ENCODE assay signal across 8 cellular contexts in genomic region chr5:119302916-119303897, GRCh38. TPM values are rescaled to one million over a fixed set of nuclear protein-coding genes. Genes with fewer than 3 reads are reported as not detected.
DNase-seq lines count a peak whose midpoint lies in the region; ATAC-seq and TF ChIP-seq lines count a peak whose summit lies in the region.

No MANE protein-coding gene starts in this region.

- H2AFZ ChIP-seq in ACC112 (ENCODE audit: low read length, unreplicated experiment) (no peak overlapping the region), GM23248 (no peak overlapping the region)

- TF ChIP-seq CTCF in WTC11 (IDR thresholded peaks at IDR 0.05) (no peak), tibial artery (IDR thresholded peaks at IDR 0.05) (no peak), GM10248 (IDR thresholded peaks at IDR 0.05; ENCODE audit: control extremely low read depth, extremely low read depth, low read depth, missing control alignments) (no peak)

- no peak overlapping the region for H3K4me3 Mint-ChIP-seq in WTC11

- H3K27ac ChIP-seq in ACC112 (ENCODE audit: low read depth, low read length) (peak overlapping the region; percentile 82), GM23248 (peak overlapping the region; percentile 81), tibial artery (peak overlapping the region; percentile 36 to 62)

- H3K9ac ChIP-seq in GM23248 = peak overlapping the region; percentile 51

- H3K4me1 ChIP-seq in ACC112 (ENCODE audit: control insufficient read depth, insufficient read depth, low read length, unreplicated experiment) = peaks cover 43% of the 10 kb centered on the region
- H3K4me1 ChIP-seq in GM23248 (ENCODE audit: insufficient read depth) = peaks cover 38% of the 10 kb centered on the region
- H3K4me1 ChIP-seq in tibial artery = peaks cover 5 to 55% (median 14%) of the 10 kb centered on the region in 4 donors

- peaks cover 28% of the 10 kb centered on the region for H3K36me3 Mint-ChIP-seq in WTC11

- POLR2A ChIA-PET in WTC11 (lab: Charles Lee) = interaction anchor here (0.6 kb wide), 1 partner anchor 21 kb away, joined by 3 read pairs; no protein-coding TSS in a partner anchor
- POLR2A ChIA-PET in GM10248 (lab: Yijun Ruan, JAX) = no interaction called here

- H3K27me3 Mint-ChIP-seq in WTC11 (ENCODE audit: low read depth) = no peaks in the 10 kb centered on the region

- peaks cover 34% of the 10 kb centered on the region for H3F3A ChIP-seq in GM23248 (ENCODE audit: insufficient read depth)

- H3K4me2 ChIP-seq in GM23248 (ENCODE audit: unreplicated experiment) = peak overlapping the region; percentile 65

- peaks cover 4% of the 10 kb centered on the region for H3K79me2 ChIP-seq in ACC112 (ENCODE audit: control insufficient read depth, insufficient read depth, low read length, unreplicated experiment)
- no peaks in the 10 kb centered on the region for H3K79me2 ChIP-seq in GM23248 (ENCODE audit: insufficient read depth)

- WGBS in GM23248 (ENCODE audit: low coverage in 1 of 2, low lambda C conversion rate in 2 of 2, missing lambda C conversion rate in 2 of 2), 2 experiments = 59 to 61% methylated on average over 5 of the region's 5 CpGs

- H3K9me2 ChIP-seq in GM23248 (ENCODE audit: insufficient read depth) = no peaks in the 10 kb centered on the region

- peak; percentile 24; the same call in 1 of the 2 replicates for ATAC-seq in WTC11

- H3K27ac Mint-ChIP-seq in WTC11 = peak overlapping the region; percentile 42; the same call in 1 of the 2 replicates

- intact Hi-C loops in tibial artery (cut with DNase I; ENCODE audit: low total_unique reads) = no loop called here

- in situ Hi-C loops in GM23248 (cut with MboI) = no loop called here

- peaks cover 23% of the 10 kb centered on the region for H3K9me3 Mint-ChIP-seq in WTC11

- DNase-seq in GM23248 (peak; percentile 95), WTC11 (ENCODE audit: low spot score) (no peak), hepatic stellate cell (ENCODE audit: low spot score) (peak; percentile 72), tibial artery (no peak), putamen (ENCODE audit: low spot score) (no peak), NOMO-1 treated with DMSO at 0.1 percent for 48 hours (lab: John Stamatoyannopoulos, UW; ENCODE audit: unreplicated experiment) (no peak), GM10248 (ENCODE audit: extremely low spot score) (no peak)

- peaks cover 16% of the 10 kb centered on the region for H3K4me1 Mint-ChIP-seq in WTC11

- CTCF ChIA-PET in WTC11 (lab: Charles Lee) (interaction anchor here (1.1 kb wide), 1 partner anchor 315 kb away, joined by 4 read pairs; the partner anchor contains the start of gene DTWD2), GM10248 (lab: Yijun Ruan, JAX) (interaction anchor here (0.8 to 7.3 kb wide), 11 partner anchors 9 to 109 kb away, joined by 3 to 40 read pairs (median 5); no protein-coding TSS in a partner anchor)

- H3K27me3 ChIP-seq in ACC112 (ENCODE audit: insufficient read depth, low read length) (no peaks in the 10 kb centered on the region), GM23248 (replicated peaks; ENCODE audit: insufficient read depth) (no peaks in the 10 kb centered on the region), tibial artery (no peaks in the 10 kb centered on the region)

- H3K4me3 ChIP-seq in ACC112 (ENCODE audit: low read depth, low read length) (peak overlapping the region; percentile 9; the same call in 1 of the 2 replicates), GM23248 (no peak overlapping the region), tibial artery (no peak overlapping the region)

- no peaks in the 10 kb centered on the region for H3K9me3 ChIP-seq in GM23248 (ENCODE audit: low read depth)
- H3K9me3 ChIP-seq in tibial artery = no peaks in the 10 kb centered on the region

- H4K20me1 ChIP-seq in GM23248 (ENCODE audit: insufficient read depth) = no peaks in the 10 kb centered on the region

- no peaks in the 10 kb centered on the region for H3K36me3 ChIP-seq in ACC112 (ENCODE audit: insufficient read depth, low read length)
- H3K36me3 ChIP-seq in GM23248 (ENCODE audit: low read depth) = no peaks in the 10 kb centered on the region
- H3K36me3 ChIP-seq in tibial artery = no peaks in the 10 kb centered on the region

TF ChIP-seq in WTC11, 78 proteins besides CTCF, POLR2A, EP300 and RAD21:
- TF ChIP-seq JUN (CRISPR knock-in tag; IDR thresholded peaks at IDR 0.05) (no peak), GRHL2 (CRISPR knock-in tag; IDR thresholded peaks at IDR 0.05; ENCODE audit: insufficient replicate concordance, severe bottlenecking) (no peak), ZNF512 (CRISPR knock-in tag; IDR thresholded peaks at IDR 0.05; ENCODE audit: borderline replicate concordance) (no peak), PRRX2 (CRISPR knock-in tag; IDR thresholded peaks at IDR 0.05) (no peak), NFATC4 (CRISPR knock-in tag; IDR thresholded peaks at IDR 0.05) (no peak), NFYB (CRISPR knock-in tag; conservative IDR thresholded peaks at IDR 0.05; ENCODE audit: low read depth) (no peak), FOXP1 (CRISPR knock-in tag; IDR thresholded peaks at IDR 0.05; ENCODE audit: borderline replicate concordance) (no peak), NR3C1 (CRISPR knock-in tag; conservative IDR thresholded peaks at IDR 0.05; ENCODE audit: low read depth) (no peak), ELF4 (CRISPR knock-in tag; IDR thresholded peaks at IDR 0.05; ENCODE audit: low read depth) (no peak), GTF2I (CRISPR knock-in tag; conservative IDR thresholded peaks at IDR 0.05) (no peak), CREB1 (CRISPR knock-in tag; IDR thresholded peaks at IDR 0.05) (no peak), AR (CRISPR knock-in tag; IDR thresholded peaks at IDR 0.05) (no peak), SP1 (CRISPR knock-in tag; conservative IDR thresholded peaks at IDR 0.05) (no peak), TCF7 (CRISPR knock-in tag; IDR thresholded peaks at IDR 0.05; ENCODE audit: low read depth) (no peak), ATF1 (CRISPR knock-in tag; IDR thresholded peaks at IDR 0.05) (no peak), MXD4 (CRISPR knock-in tag; IDR thresholded peaks at IDR 0.05; ENCODE audit: borderline replicate concordance) (no peak)
- TF ChIP-seq, protein P1, sequence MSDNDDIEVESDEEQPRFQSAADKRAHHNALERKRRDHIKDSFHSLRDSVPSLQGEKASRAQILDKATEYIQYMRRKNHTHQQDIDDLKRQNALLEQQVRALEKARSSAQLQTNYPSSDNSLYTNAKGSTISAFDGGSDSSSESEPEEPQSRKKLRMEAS (CRISPR knock-in tag; IDR thresholded peaks at IDR 0.05) = no peak
- TF ChIP-seq, protein P2, sequence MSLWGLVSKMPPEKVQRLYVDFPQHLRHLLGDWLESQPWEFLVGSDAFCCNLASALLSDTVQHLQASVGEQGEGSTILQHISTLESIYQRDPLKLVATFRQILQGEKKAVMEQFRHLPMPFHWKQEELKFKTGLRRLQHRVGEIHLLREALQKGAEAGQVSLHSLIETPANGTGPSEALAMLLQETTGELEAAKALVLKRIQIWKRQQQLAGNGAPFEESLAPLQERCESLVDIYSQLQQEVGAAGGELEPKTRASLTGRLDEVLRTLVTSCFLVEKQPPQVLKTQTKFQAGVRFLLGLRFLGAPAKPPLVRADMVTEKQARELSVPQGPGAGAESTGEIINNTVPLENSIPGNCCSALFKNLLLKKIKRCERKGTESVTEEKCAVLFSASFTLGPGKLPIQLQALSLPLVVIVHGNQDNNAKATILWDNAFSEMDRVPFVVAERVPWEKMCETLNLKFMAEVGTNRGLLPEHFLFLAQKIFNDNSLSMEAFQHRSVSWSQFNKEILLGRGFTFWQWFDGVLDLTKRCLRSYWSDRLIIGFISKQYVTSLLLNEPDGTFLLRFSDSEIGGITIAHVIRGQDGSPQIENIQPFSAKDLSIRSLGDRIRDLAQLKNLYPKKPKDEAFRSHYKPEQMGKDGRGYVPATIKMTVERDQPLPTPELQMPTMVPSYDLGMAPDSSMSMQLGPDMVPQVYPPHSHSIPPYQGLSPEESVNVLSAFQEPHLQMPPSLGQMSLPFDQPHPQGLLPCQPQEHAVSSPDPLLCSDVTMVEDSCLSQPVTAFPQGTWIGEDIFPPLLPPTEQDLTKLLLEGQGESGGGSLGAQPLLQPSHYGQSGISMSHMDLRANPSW (CRISPR knock-in tag; conservative IDR thresholded peaks at IDR 0.05; ENCODE audit: low read depth) = no peak

RNA-seq across cellular contexts. Expression of gene TNFAIP8, which starts 52.6 kb away (rescaled TPM):
- total RNA-seq in GM23248 (2014; rRNA removed; shearing (Covaris generic)) = 9.9 and 14.8 TPM in 2 replicates
- polyA plus RNA-seq in GM23248 (2016; fragmentation: Nextera tagmentation; extraction: Ambion mirVana) = 10.3 and 10.4 TPM in 2 replicates
- total RNA-seq in WTC11 (2021) = 18.1 to 24.1 TPM (median 19.9 TPM) in 3 replicates

Comparison
In these comparisons a context has a peak if more than half of its experiments do, and no peak if none do; other contexts are left out.
1. DNase-seq: peak in GM23248 (single experiment) and hepatic stellate cell (single experiment); none in WTC11 (single experiment), tibial artery (0 of 2), putamen (single experiment), NOMO-1 treated with DMSO at 0.1 percent for 48 hours (single experiment) and GM10248 (single experiment).
2. Peak in every context shown above with its lines, with median percentiles within 50 percentile points of each other: H3K27ac ChIP-seq.